22 cellular contexts compared by ENCODE assay signal in the genomic region with DNA sequence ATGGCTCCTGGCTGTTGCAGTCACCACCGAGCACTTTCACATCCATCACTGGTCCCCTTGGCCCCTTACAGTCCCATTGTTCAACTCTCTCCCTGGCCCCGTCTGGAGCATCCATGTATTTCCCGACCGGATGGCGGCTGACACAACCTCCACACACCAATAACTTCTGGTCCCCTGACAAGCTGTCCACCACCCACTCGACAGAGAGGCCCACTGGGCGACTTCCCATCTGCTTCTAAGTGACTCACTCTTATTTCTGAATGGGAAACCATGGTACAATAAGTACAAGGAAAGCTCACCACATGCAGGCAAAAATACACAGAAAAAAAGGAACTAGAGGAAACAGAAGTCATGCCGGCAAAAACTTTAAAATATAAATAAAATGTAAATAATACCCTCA.
A peak's percentile ranks its signal among the peaks of the same experiment; 100 is the strongest.
DNase-seq lines count a peak whose midpoint lies in the region; ATAC-seq lines count a peak whose summit lies in the region.
"Had no signal": no experiment of that assay in that cellular context is flagged by ENCODE, and none has a peak within 500 bp of the region (broad histone marks: within the 10 kb centered on the region; RNA-seq: fewer than 3 reads in every experiment).

No MANE protein-coding gene starts in this region.

- no peak overlapping the region for H3K4me3 Mint-ChIP-seq in activated CD8-positive, alpha-beta memory T cell treated with anti-CD3 and anti-CD28 coated beads, Interleukin-2, amount 10 ng/mL, durations not matched to agents 7 days and 5 days
- peak overlapping the region; percentile 30 for H3K4me3 Mint-ChIP-seq in dendritic cell treated with granulocyte-macrophage colony-stimulating factor and Interleukin-4, amounts not matched to agents 40 ng/mL and 50 ng/mL, for 4 days
- H3K4me3 Mint-ChIP-seq: CD4-positive, alpha-beta T cell; HFFc6 had no signal

- CTCF ChIA-PET in activated CD8-positive, alpha-beta memory T cell treated with anti-CD3 and anti-CD28 coated beads, Interleukin-2, amount 10 ng/mL, durations not matched to agents 7 days and 5 days (lab: Charles Lee), result no interaction called here

- no peak for ATAC-seq in activated CD8-positive, alpha-beta memory T cell treated with anti-CD3 and anti-CD28 coated beads, Interleukin-2, amount 10 ng/mL, durations not matched to agents 7 days and 5 days
- ATAC-seq in esophagus mucosa (no peak), GM19351 (IDR thresholded peaks at IDR 0.05; ENCODE audit: unreplicated experiment) (no peak)
- ATAC-seq: left cardiac atrium, mucosa of descending colon had no signal

- intact Hi-C loops in dendritic cell treated with granulocyte-macrophage colony-stimulating factor and Interleukin-4, amounts not matched to agents 40 ng/mL and 50 ng/mL, for 4 days (cut with micrococcal nuclease), result loop anchor here (10.0 kb wide), 1 partner anchor 78 kb away; the partner anchor contains the start of gene RAB12
- intact Hi-C loops in posterior cingulate gyrus (cut with DNase I), result no loop called here

- H3K27ac Mint-ChIP-seq in activated CD8-positive, alpha-beta memory T cell treated with anti-CD3 and anti-CD28 coated beads, Interleukin-2, amount 10 ng/mL, durations not matched to agents 7 days and 5 days, result peak overlapping the region; percentile 26
- peak overlapping the region; percentile 56 for H3K27ac Mint-ChIP-seq in dendritic cell treated with granulocyte-macrophage colony-stimulating factor and Interleukin-4, amounts not matched to agents 40 ng/mL and 50 ng/mL, for 4 days
- H3K27ac Mint-ChIP-seq: CD4-positive, alpha-beta T cell; HFFc6 had no signal

- H3K36me3 Mint-ChIP-seq in activated CD8-positive, alpha-beta memory T cell treated with anti-CD3 and anti-CD28 coated beads, Interleukin-2, amount 10 ng/mL, durations not matched to agents 7 days and 5 days, result peaks cover 4% of the 10 kb centered on the region
- no peaks in the 10 kb centered on the region for H3K36me3 Mint-ChIP-seq in dendritic cell treated with granulocyte-macrophage colony-stimulating factor and Interleukin-4, amounts not matched to agents 40 ng/mL and 50 ng/mL, for 4 days (ENCODE audit: low read depth)

- peaks cover 13% of the 10 kb centered on the region for H3K9me3 Mint-ChIP-seq in activated CD8-positive, alpha-beta memory T cell treated with anti-CD3 and anti-CD28 coated beads, Interleukin-2, amount 10 ng/mL, durations not matched to agents 7 days and 5 days (ENCODE audit: low read depth)
- H3K9me3 Mint-ChIP-seq in dendritic cell treated with granulocyte-macrophage colony-stimulating factor and Interleukin-4, amounts not matched to agents 40 ng/mL and 50 ng/mL, for 4 days, result peaks cover 18% of the 10 kb centered on the region

- H3K4me1 Mint-ChIP-seq in activated CD8-positive, alpha-beta memory T cell treated with anti-CD3 and anti-CD28 coated beads, Interleukin-2, amount 10 ng/mL, durations not matched to agents 7 days and 5 days, result peaks cover 17% of the 10 kb centered on the region
- peaks cover 47% of the 10 kb centered on the region for H3K4me1 Mint-ChIP-seq in dendritic cell treated with granulocyte-macrophage colony-stimulating factor and Interleukin-4, amounts not matched to agents 40 ng/mL and 50 ng/mL, for 4 days (ENCODE audit: low read depth)

- no peak for DNase-seq in activated CD8-positive, alpha-beta memory T cell treated with anti-CD3 and anti-CD28 coated beads, Interleukin-2, amount 10 ng/mL, durations not matched to agents 7 days and 5 days
- DNase-seq in activated CD8-positive, alpha-beta memory T cell treated with anti-CD3 and anti-CD28 coated beads for 24 hours, result no peak
- DNase-seq in MV-4-11 (lab: John Stamatoyannopoulos, UW) (peak; percentile 91), posterior cingulate gyrus (peak in 8 of 10 donors; percentile 31 to 93 (median 58)), NCI-H2107 treated with DMSO at 0.1 percent for 48 hours (lab: John Stamatoyannopoulos, UW; ENCODE audit: unreplicated experiment) (no peak)
- DNase-seq: activated CD4-positive, CD25-positive, alpha-beta regulatory T cell treated with anti-CD3 and anti-CD28 coated beads, Interleukin-2, amount 50 U/mL, for 72 hours; activated CD8-positive, alpha-beta memory T cell treated with anti-CD3 and anti-CD28 coated beads, Interleukin-2, amount 50 U/mL, for 48 hours; activated gamma-delta T cell; caudate nucleus; CD4-positive, alpha-beta T cell; DND-41; effector CD8-positive, alpha-beta T cell; HFFc6; left cardiac atrium; mucosa of descending colon; NCI-H1417; NCI-H524 treated with DMSO at 0.1 percent for 48 hours; T-helper 9 cell; testis had no signal

- peaks cover 19% of the 10 kb centered on the region for H3K27me3 Mint-ChIP-seq in activated CD8-positive, alpha-beta memory T cell treated with anti-CD3 and anti-CD28 coated beads, Interleukin-2, amount 10 ng/mL, durations not matched to agents 7 days and 5 days
- peaks cover 11% of the 10 kb centered on the region for H3K27me3 Mint-ChIP-seq in dendritic cell treated with granulocyte-macrophage colony-stimulating factor and Interleukin-4, amounts not matched to agents 40 ng/mL and 50 ng/mL, for 4 days

Comparison
In these comparisons a context has a peak if more than half of its experiments do, and no peak if none do; other contexts are left out.
1. DNase-seq: peak in MV-4-11 (single experiment) and posterior cingulate gyrus (8 of 10); none in activated CD8-positive, alpha-beta memory T cell treated with anti-CD3 and anti-CD28 coated beads, Interleukin-2, amount 10 ng/mL, durations not matched to agents 7 days and 5 days (single experiment), activated CD8-positive, alpha-beta memory T cell treated with anti-CD3 and anti-CD28 coated beads for 24 hours (single experiment) and NCI-H2107 treated with DMSO at 0.1 percent for 48 hours (single experiment).